In the genomic region with DNA sequence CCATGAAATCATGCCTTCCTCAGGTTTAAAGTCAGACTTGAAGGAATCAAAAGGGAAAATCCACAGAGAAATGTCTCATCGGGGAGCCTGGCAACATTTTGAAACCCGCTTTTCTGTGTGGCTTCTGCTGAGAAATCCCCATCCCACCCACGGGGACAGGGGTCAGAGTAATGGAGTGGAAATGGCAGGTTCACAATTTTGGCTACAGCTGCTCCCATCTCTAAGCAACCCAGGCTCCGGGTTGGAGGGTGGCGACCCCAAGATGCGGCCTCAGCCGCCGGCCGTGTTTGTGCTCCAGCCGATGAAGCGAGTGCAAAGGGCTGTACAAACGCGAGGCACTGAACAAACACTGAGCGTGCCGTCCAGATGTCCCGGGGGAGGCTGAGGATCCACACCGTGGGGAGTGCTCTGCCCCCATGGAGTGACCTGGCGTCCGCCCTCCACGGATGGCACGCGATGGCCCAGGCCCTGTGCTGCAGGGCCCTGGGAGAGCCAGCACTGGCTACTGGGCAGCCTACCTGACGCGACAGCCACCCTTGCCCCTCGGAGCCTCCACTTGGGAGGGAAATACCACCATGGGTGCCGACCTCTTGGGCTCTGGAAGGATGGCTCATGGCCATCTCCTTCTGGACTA, we compare ENCODE assay signal across 1 cellular context.
TF ChIP-seq lines count a peak whose summit lies in the region.

No MANE protein-coding gene starts in this region.

TF ChIP-seq in SK-N-SH, 30 proteins besides CTCF, POLR2A, EP300 and RAD21 (continued from another document):
- TF ChIP-seq, protein P1, sequence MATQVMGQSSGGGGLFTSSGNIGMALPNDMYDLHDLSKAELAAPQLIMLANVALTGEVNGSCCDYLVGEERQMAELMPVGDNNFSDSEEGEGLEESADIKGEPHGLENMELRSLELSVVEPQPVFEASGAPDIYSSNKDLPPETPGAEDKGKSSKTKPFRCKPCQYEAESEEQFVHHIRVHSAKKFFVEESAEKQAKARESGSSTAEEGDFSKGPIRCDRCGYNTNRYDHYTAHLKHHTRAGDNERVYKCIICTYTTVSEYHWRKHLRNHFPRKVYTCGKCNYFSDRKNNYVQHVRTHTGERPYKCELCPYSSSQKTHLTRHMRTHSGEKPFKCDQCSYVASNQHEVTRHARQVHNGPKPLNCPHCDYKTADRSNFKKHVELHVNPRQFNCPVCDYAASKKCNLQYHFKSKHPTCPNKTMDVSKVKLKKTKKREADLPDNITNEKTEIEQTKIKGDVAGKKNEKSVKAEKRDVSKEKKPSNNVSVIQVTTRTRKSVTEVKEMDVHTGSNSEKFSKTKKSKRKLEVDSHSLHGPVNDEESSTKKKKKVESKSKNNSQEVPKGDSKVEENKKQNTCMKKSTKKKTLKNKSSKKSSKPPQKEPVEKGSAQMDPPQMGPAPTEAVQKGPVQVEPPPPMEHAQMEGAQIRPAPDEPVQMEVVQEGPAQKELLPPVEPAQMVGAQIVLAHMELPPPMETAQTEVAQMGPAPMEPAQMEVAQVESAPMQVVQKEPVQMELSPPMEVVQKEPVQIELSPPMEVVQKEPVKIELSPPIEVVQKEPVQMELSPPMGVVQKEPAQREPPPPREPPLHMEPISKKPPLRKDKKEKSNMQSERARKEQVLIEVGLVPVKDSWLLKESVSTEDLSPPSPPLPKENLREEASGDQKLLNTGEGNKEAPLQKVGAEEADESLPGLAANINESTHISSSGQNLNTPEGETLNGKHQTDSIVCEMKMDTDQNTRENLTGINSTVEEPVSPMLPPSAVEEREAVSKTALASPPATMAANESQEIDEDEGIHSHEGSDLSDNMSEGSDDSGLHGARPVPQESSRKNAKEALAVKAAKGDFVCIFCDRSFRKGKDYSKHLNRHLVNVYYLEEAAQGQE (IDR thresholded peaks at IDR 0.05; ENCODE audit: low read depth, low read length) = no peak
- TF ChIP-seq, protein P2, sequence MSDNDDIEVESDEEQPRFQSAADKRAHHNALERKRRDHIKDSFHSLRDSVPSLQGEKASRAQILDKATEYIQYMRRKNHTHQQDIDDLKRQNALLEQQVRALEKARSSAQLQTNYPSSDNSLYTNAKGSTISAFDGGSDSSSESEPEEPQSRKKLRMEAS (IDR thresholded peaks at IDR 0.05; ENCODE audit: low read depth) = no peak
- no peak for TF ChIP-seq FOSL2 (IDR thresholded peaks at IDR 0.05; ENCODE audit: borderline replicate concordance, low read depth)
- TF ChIP-seq JUND (IDR thresholded peaks at IDR 0.05) = no peak
